Comparison of ENCODE assay signal across 10 cellular contexts in genomic region chr10:22646291-22646926, GRCh38.
DNase-seq lines count a peak whose midpoint lies in the region; ATAC-seq and TF ChIP-seq lines count a peak whose summit lies in the region.
"Had no signal": no experiment of that assay in that cellular context is flagged by ENCODE, and none has a peak within 500 bp of the region (broad histone marks: within the 10 kb centered on the region; RNA-seq: fewer than 3 reads in every experiment).

No MANE protein-coding gene starts in this region.

- H3K4ac ChIP-seq in H9 (ENCODE audit: low read depth, low read length) = no peak overlapping the region

- no peaks in the 10 kb centered on the region for H3K27me3 Mint-ChIP-seq in activated T-cell treated with anti-CD3 and anti-CD28 coated beads, Interleukin-2, amount 50 U/mL, for 4 hours (ENCODE audit: low read depth)
- no peaks in the 10 kb centered on the region for H3K27me3 Mint-ChIP-seq in activated T-helper 17 cell treated with anti-CD3 and anti-CD28 coated beads, Interleukin-2, amount 50 U/mL, for 72 hours
- no peaks in the 10 kb centered on the region for H3K27me3 Mint-ChIP-seq in stimulated activated naive CD8-positive, alpha-beta T cell treated with anti-CD3 and anti-CD28 coated beads, Interleukin-15, amount 100 ng/mL, for 72 hours
- no peaks in the 10 kb centered on the region for H3K27me3 Mint-ChIP-seq in H9 (ENCODE audit: low read depth)

- ATAC-seq in activated T-cell treated with anti-CD3 and anti-CD28 coated beads, Interleukin-2, amount 50 U/mL, for 4 hours = peak; percentile 62 to 64
- ATAC-seq in HG02943 (IDR thresholded peaks at IDR 0.05; ENCODE audit: low read depth, unreplicated experiment) = peak; percentile 62
- peak; percentile 62 for ATAC-seq in activated T-helper 17 cell treated with anti-CD3 and anti-CD28 coated beads, Interleukin-2, amount 50 U/mL, for 72 hours (replicated peaks)
- peak; percentile 85 for ATAC-seq in stimulated activated naive CD8-positive, alpha-beta T cell treated with anti-CD3 and anti-CD28 coated beads, Interleukin-15, amount 100 ng/mL, for 72 hours

- no peak overlapping the region for H3K56ac ChIP-seq in H9 (ENCODE audit: insufficient read length, low read depth, low read length)

- H2BK15ac ChIP-seq in H9 (ENCODE audit: low read depth, low read length) = no peak overlapping the region

- H3K14ac ChIP-seq in H9 (ENCODE audit: insufficient read depth, low read length) = no peak overlapping the region

- no peak overlapping the region for H3K23ac ChIP-seq in H9 (ENCODE audit: insufficient read length, low read depth, low read length)

- TF ChIP-seq POLR2A in vagina (IDR thresholded peaks at IDR 0.05) = no peak

- no peak overlapping the region for H3K9ac ChIP-seq in H9 (ENCODE audit: extremely low read depth, insufficient read length, low read length)

- no peaks in the 10 kb centered on the region for H3K23me2 ChIP-seq in H9 (ENCODE audit: insufficient read length, low read depth, low read length, poor library complexity, severe bottlenecking)

- H2BK5ac ChIP-seq in H9 (ENCODE audit: insufficient read length, low read length) = no peak overlapping the region

- no peaks in the 10 kb centered on the region for H4K20me1 ChIP-seq in H9 (ENCODE audit: control insufficient read depth, insufficient read depth, insufficient read length)

- no peak overlapping the region for H2AK5ac ChIP-seq in H9 (ENCODE audit: insufficient read length, low read length)

- no peak overlapping the region for H4K5ac ChIP-seq in H9 (ENCODE audit: insufficient read length, low read depth, low read length)

- no CpG with 5 or more reads among the region's 2 CpGs for WGBS in H9 (ENCODE audit: extremely low coverage, insufficient read length, low lambda C conversion rate)

- no peak overlapping the region for H3K4me2 ChIP-seq in H9 (ENCODE audit: insufficient read depth, insufficient read length, low read length)

- no peak overlapping the region for H2AFZ ChIP-seq in H9 (ENCODE audit: low read length)

- H4K91ac ChIP-seq in H9 (ENCODE audit: insufficient read length, low read depth, low read length) = no peak overlapping the region

- peaks cover 19% of the 10 kb centered on the region for H3K36me3 Mint-ChIP-seq in activated T-cell treated with anti-CD3 and anti-CD28 coated beads, Interleukin-2, amount 50 U/mL, for 4 hours (ENCODE audit: insufficient read depth)
- H3K36me3 Mint-ChIP-seq in activated T-helper 17 cell treated with anti-CD3 and anti-CD28 coated beads, Interleukin-2, amount 50 U/mL, for 72 hours (ENCODE audit: low read depth) = peaks cover 8% of the 10 kb centered on the region
- H3K36me3 Mint-ChIP-seq in H9 (ENCODE audit: insufficient read depth in 1 of 3, low read depth in 3 of 3) = peaks cover 0 to 11% (median 0%) of the 10 kb centered on the region in 3 experiments; a peak in 3 of 7 replicates

- H3K4me3 ChIP-seq in vagina = no peak overlapping the region

- H3K4me3 Mint-ChIP-seq in activated T-cell treated with anti-CD3 and anti-CD28 coated beads, Interleukin-2, amount 50 U/mL, for 4 hours = peak overlapping the region; percentile 55
- peak overlapping the region; percentile 87 for H3K4me3 Mint-ChIP-seq in activated T-helper 17 cell treated with anti-CD3 and anti-CD28 coated beads, Interleukin-2, amount 50 U/mL, for 72 hours
- H3K4me3 Mint-ChIP-seq in stimulated activated naive CD8-positive, alpha-beta T cell treated with anti-CD3 and anti-CD28 coated beads, Interleukin-15, amount 100 ng/mL, for 72 hours = peak overlapping the region; percentile 85 to 86
- no peak overlapping the region for H3K4me3 Mint-ChIP-seq in H9

- H3K4me1 Mint-ChIP-seq in activated T-cell treated with anti-CD3 and anti-CD28 coated beads, Interleukin-2, amount 50 U/mL, for 4 hours (ENCODE audit: low read depth) = peaks cover 92% of the 10 kb centered on the region
- peaks cover 75% of the 10 kb centered on the region for H3K4me1 Mint-ChIP-seq in activated T-helper 17 cell treated with anti-CD3 and anti-CD28 coated beads, Interleukin-2, amount 50 U/mL, for 72 hours
- peaks cover 94% of the 10 kb centered on the region for H3K4me1 Mint-ChIP-seq in stimulated activated naive CD8-positive, alpha-beta T cell treated with anti-CD3 and anti-CD28 coated beads, Interleukin-15, amount 100 ng/mL, for 72 hours
- H3K4me1 Mint-ChIP-seq in H9 = peaks cover 46 to 50% of the 10 kb centered on the region in 2 experiments

- intact Hi-C loops in vagina (cut with DNase I) = no loop called here

- H3K9me3 Mint-ChIP-seq in activated T-cell treated with anti-CD3 and anti-CD28 coated beads, Interleukin-2, amount 50 U/mL, for 4 hours = no peaks in the 10 kb centered on the region
- no peaks in the 10 kb centered on the region for H3K9me3 Mint-ChIP-seq in activated T-helper 17 cell treated with anti-CD3 and anti-CD28 coated beads, Interleukin-2, amount 50 U/mL, for 72 hours
- no peaks in the 10 kb centered on the region for H3K9me3 Mint-ChIP-seq in stimulated activated naive CD8-positive, alpha-beta T cell treated with anti-CD3 and anti-CD28 coated beads, Interleukin-15, amount 100 ng/mL, for 72 hours
- no peaks in the 10 kb centered on the region for H3K9me3 Mint-ChIP-seq in H9

- no peaks in the 10 kb centered on the region for H3K79me1 ChIP-seq in H9 (ENCODE audit: insufficient read depth, low read depth, low read length, poor library complexity, severe bottlenecking)

- no peak overlapping the region for H2BK20ac ChIP-seq in H9 (ENCODE audit: low read depth, low read length, poor library complexity, severe bottlenecking)

- H3K27me3 ChIP-seq in H9 (ENCODE audit: insufficient read depth, low read length) (no peaks in the 10 kb centered on the region), vagina (no peaks in the 10 kb centered on the region)
- H3K27me3 ChIP-seq: brain microvascular endothelial cell had no signal

- H3K27ac Mint-ChIP-seq in activated T-helper 17 cell treated with anti-CD3 and anti-CD28 coated beads, Interleukin-2, amount 50 U/mL, for 72 hours = peak overlapping the region; percentile 93
- H3K27ac Mint-ChIP-seq in stimulated activated naive CD8-positive, alpha-beta T cell treated with anti-CD3 and anti-CD28 coated beads, Interleukin-15, amount 100 ng/mL, for 72 hours = peak overlapping the region; percentile 3 to 93
- no peak overlapping the region; a peak in 3 of 7 replicates for H3K27ac Mint-ChIP-seq in H9

- TF ChIP-seq CTCF in H9 (conservative IDR thresholded peaks at IDR 0.05) = no peak
- TF ChIP-seq CTCF in vagina (IDR thresholded peaks at IDR 0.05) = no peak

- H4K8ac ChIP-seq in H9 (replicated peaks; ENCODE audit: insufficient read length, low read depth, low read length) = no peak overlapping the region

- no peak overlapping the region for H2BK12ac ChIP-seq in H9 (ENCODE audit: insufficient read length, low read depth, low read length)

- H3K27ac ChIP-seq in H9 (ENCODE audit: insufficient read length, low read depth, low read length) = no peak overlapping the region
- no peak overlapping the region for H3K27ac ChIP-seq in vagina
- H3K27ac ChIP-seq: brain microvascular endothelial cell had no signal

- no peak overlapping the region for H3K18ac ChIP-seq in H9 (ENCODE audit: insufficient read length, low read depth, low read length)

- no peak for DNase-seq in activated T-cell treated with anti-CD3 and anti-CD28 coated beads, Interleukin-2, amount 50 U/mL, for 4 hours
- DNase-seq in activated T-cell treated with anti-CD3 and anti-CD28 coated beads, Interleukin-2, amount 50 U/mL, for 48 hours = no peak
- no peak for DNase-seq in stimulated activated naive CD8-positive, alpha-beta T cell treated with anti-CD3 and anti-CD28 coated beads, Interleukin-15, amount 100 ng/mL, for 72 hours
- DNase-seq in H9 (no peak), 8988T (no peak), vagina (ENCODE audit: extremely low spot score in 2 of 2) (no peak)
- DNase-seq: brain microvascular endothelial cell, NCI-H1436 treated with DMSO at 0.1 percent for 48 hours had no signal

- H3K36me3 ChIP-seq in vagina = no peaks in the 10 kb centered on the region
- H3K36me3 ChIP-seq: brain microvascular endothelial cell had no signal

- H3K79me2 ChIP-seq in H9 (ENCODE audit: insufficient read depth, low read length) = peaks cover 6% of the 10 kb centered on the region; the same call in 1 of the 2 replicates

- H2BK120ac ChIP-seq in H9 (ENCODE audit: low read depth, low read length, poor library complexity, severe bottlenecking) = no peak overlapping the region

- no peaks in the 10 kb centered on the region for H3K9me3 ChIP-seq in H9 (ENCODE audit: control insufficient read depth, low read depth, low read length)
- no peaks in the 10 kb centered on the region for H3K9me3 ChIP-seq in vagina

- H3K4me1 ChIP-seq in H9 (ENCODE audit: insufficient read depth, low read length) = peaks cover 3% of the 10 kb centered on the region; the same call in 1 of the 2 replicates
- peaks cover 33% of the 10 kb centered on the region for H3K4me1 ChIP-seq in vagina

- no peak overlapping the region for H3T11ph ChIP-seq in H9 (ENCODE audit: low read length)

Comparison
In these comparisons a context has a peak if more than half of its experiments do, and no peak if none do; other contexts are left out.
1. H3K4me3 Mint-ChIP-seq: peak in activated T-cell treated with anti-CD3 and anti-CD28 coated beads, Interleukin-2, amount 50 U/mL, for 4 hours (single experiment), activated T-helper 17 cell treated with anti-CD3 and anti-CD28 coated beads, Interleukin-2, amount 50 U/mL, for 72 hours (single experiment) and stimulated activated naive CD8-positive, alpha-beta T cell treated with anti-CD3 and anti-CD28 coated beads, Interleukin-15, amount 100 ng/mL, for 72 hours (2 of 2); none in H9 (0 of 2).
2. H3K27ac Mint-ChIP-seq: peak in activated T-helper 17 cell treated with anti-CD3 and anti-CD28 coated beads, Interleukin-2, amount 50 U/mL, for 72 hours (single experiment) and stimulated activated naive CD8-positive, alpha-beta T cell treated with anti-CD3 and anti-CD28 coated beads, Interleukin-15, amount 100 ng/mL, for 72 hours (2 of 2); none in H9 (0 of 3).
3. Peak in every context shown above with its lines, with median percentiles within 50 percentile points of each other: ATAC-seq.